In the genomic region with DNA sequence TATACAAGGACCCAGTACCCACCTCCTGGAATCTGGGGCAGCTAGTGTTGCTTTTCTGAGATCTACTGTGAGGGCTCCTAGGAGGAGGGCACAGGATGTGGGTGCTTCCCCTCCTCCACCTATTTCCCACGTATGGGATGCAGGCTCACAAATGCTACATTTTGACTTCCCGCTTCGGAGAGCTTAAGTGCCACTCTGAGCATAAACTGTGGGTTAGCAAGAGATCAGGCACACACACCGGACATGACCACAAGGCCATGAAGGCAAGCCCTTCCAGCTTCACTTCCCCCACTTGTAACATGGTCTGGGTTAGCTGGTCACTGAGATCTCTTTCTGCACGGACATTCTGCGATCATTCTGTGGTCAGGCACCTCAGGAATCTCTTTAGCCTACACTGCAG, we compare ENCODE assay signal across 21 cellular contexts. TPM values are rescaled to one million over a fixed set of nuclear protein-coding genes. Genes with fewer than 3 reads are reported as not detected.
DNase-seq lines count a peak whose midpoint lies in the region; ATAC-seq and TF ChIP-seq lines count a peak whose summit lies in the region.
"Had no signal": no experiment of that assay in that cellular context is flagged by ENCODE, and none has a peak within 500 bp of the region (broad histone marks: within the 10 kb centered on the region; RNA-seq: fewer than 3 reads in every experiment).

No MANE protein-coding gene starts in this region.

- peaks cover 3% of the 10 kb centered on the region for H3K27me3 Mint-ChIP-seq in progenitor cell of endocrine pancreas

- peak overlapping the region; percentile 20 for H3K27ac Mint-ChIP-seq in progenitor cell of endocrine pancreas
- H3K27ac Mint-ChIP-seq: CD4-positive, CD25-positive, alpha-beta regulatory T cell had no signal

- no peaks in the 10 kb centered on the region for H3K4me1 Mint-ChIP-seq in progenitor cell of endocrine pancreas (ENCODE audit: low read depth)
- H3K4me1 Mint-ChIP-seq: CD4-positive, CD25-positive, alpha-beta regulatory T cell had no signal

- no peak for TF ChIP-seq POLR2A in thyroid gland (IDR thresholded peaks at IDR 0.05)

- ATAC-seq in HG03097 (IDR thresholded peaks at IDR 0.05; ENCODE audit: low FRiP score, unreplicated experiment) = no peak
- no peak for ATAC-seq in HG03025 (IDR thresholded peaks at IDR 0.05; ENCODE audit: low FRiP score, unreplicated experiment)
- ATAC-seq: K562 had no signal

- H3K27me3 ChIP-seq in dorsolateral prefrontal cortex = no peaks in the 10 kb centered on the region
- H3K27me3 ChIP-seq in thyroid gland = no peaks in the 10 kb centered on the region
- H3K27me3 ChIP-seq: Peyer's patch had no signal

- H3K4me1 ChIP-seq in thyroid gland = no peaks in the 10 kb centered on the region
- H3K4me1 ChIP-seq: Peyer's patch had no signal

- H3K9me3 Mint-ChIP-seq in progenitor cell of endocrine pancreas (ENCODE audit: low read depth) = peaks cover 4% of the 10 kb centered on the region

- H3K27ac ChIP-seq in dorsolateral prefrontal cortex (peak overlapping the region in 46 of 59 donors; percentile 6 to 77 (median 58)), thyroid gland (no peak overlapping the region)
- H3K27ac ChIP-seq: GM23248, Peyer's patch, SK-N-MC had no signal

- DNase-seq in CD1c-positive myeloid dendritic cell (ENCODE audit: extremely low spot score) = peak; percentile 58
- DNase-seq in NOMO-1 treated with dmso at 0.1 percent for 144 hours (lab: John Stamatoyannopoulos, UW; ENCODE audit: unreplicated experiment) = peak; percentile 32
- peak in 1 of 10 donors; percentile 36 for DNase-seq in dorsolateral prefrontal cortex
- no peak for DNase-seq in progenitor cell of endocrine pancreas (ENCODE audit: low spot score, unreplicated experiment)
- no peak for DNase-seq in thyroid gland
- no peak for DNase-seq in activated CD4-positive, alpha-beta T cell treated with anti-CD3 and anti-CD28 coated beads for 4 hours
- DNase-seq: CD4-positive, CD25-positive, alpha-beta regulatory T cell; DMS53; HCEC 1CT; NCI-H1092; NCI-H146; NCI-H2081; NCI-H510A; NCI-H774; Peyer's patch; Right ventricle myocardium superior had no signal

- TF ChIP-seq CTCF in dorsolateral prefrontal cortex (IDR thresholded peaks at IDR 0.05 in 54 of 56, conservative IDR thresholded peaks at IDR 0.05 in 2 of 56; ENCODE audit: low read depth in 1 of 56, partially characterized antibody in 56 of 56) (no peak), progenitor cell of endocrine pancreas (IDR thresholded peaks at IDR 0.05; ENCODE audit: unreplicated experiment) (no peak), thyroid gland (IDR thresholded peaks at IDR 0.05) (no peak)

- no peaks in the 10 kb centered on the region for H3K36me3 ChIP-seq in thyroid gland
- H3K36me3 ChIP-seq: Peyer's patch had no signal

- WGBS in thyroid gland, 2 donors = 36 to 42% methylated on average over 6 of the region's 6 CpGs

- no peaks in the 10 kb centered on the region for H3K36me3 Mint-ChIP-seq in progenitor cell of endocrine pancreas (ENCODE audit: insufficient read depth)
- H3K36me3 Mint-ChIP-seq: CD4-positive, CD25-positive, alpha-beta regulatory T cell had no signal

- intact Hi-C loops in dorsolateral prefrontal cortex (cut with DNase I) = loop anchor here in 1 of 2 donors (10.0 kb wide), 1 partner anchor 55 kb away; no protein-coding TSS in a partner anchor
- intact Hi-C loops in thyroid gland (cut with DNase I) = no loop called here

- no peak overlapping the region for H3K4me3 ChIP-seq in dorsolateral prefrontal cortex
- H3K4me3 ChIP-seq in thyroid gland (replicated peaks in 1 of 3) = no peak overlapping the region
- H3K4me3 ChIP-seq: GM23248, K562, Peyer's patch, SK-N-MC had no signal

- no peaks in the 10 kb centered on the region for H3K9me3 ChIP-seq in thyroid gland
- H3K9me3 ChIP-seq: Peyer's patch had no signal

- no peak overlapping the region for H3K4me3 Mint-ChIP-seq in progenitor cell of endocrine pancreas (ENCODE audit: low read depth)
- H3K4me3 Mint-ChIP-seq: CD4-positive, CD25-positive, alpha-beta regulatory T cell had no signal

RNA-seq across cellular contexts. Expression of a gene that starts 15.7 kb away (rescaled TPM):
- total RNA-seq in dorsolateral prefrontal cortex (1 to 10 TPM in 9 of 120 experiments, under 1 TPM in 64, not detected in 47; 0.14 to 2.7 (median 0.36) TPM), progenitor cell of endocrine pancreas (0.22 and 0.44 TPM in 2 replicates), thyroid gland (not detected)
- total RNA-seq: CD4-positive, CD25-positive, alpha-beta regulatory T cell; K562; Right ventricle myocardium superior had no signal

Comparison
In these comparisons a context has a peak if more than half of its experiments do, and no peak if none do; other contexts are left out.
1. DNase-seq: peak in CD1c-positive myeloid dendritic cell (single experiment) and NOMO-1 treated with dmso at 0.1 percent for 144 hours (single experiment); none in progenitor cell of endocrine pancreas (single experiment), thyroid gland (0 of 2) and activated CD4-positive, alpha-beta T cell treated with anti-CD3 and anti-CD28 coated beads for 4 hours (0 of 2).
2. H3K27ac ChIP-seq: peak in dorsolateral prefrontal cortex (46 of 59); none in thyroid gland (0 of 3).